7 cellular contexts compared by ENCODE assay signal in the genomic region with DNA sequence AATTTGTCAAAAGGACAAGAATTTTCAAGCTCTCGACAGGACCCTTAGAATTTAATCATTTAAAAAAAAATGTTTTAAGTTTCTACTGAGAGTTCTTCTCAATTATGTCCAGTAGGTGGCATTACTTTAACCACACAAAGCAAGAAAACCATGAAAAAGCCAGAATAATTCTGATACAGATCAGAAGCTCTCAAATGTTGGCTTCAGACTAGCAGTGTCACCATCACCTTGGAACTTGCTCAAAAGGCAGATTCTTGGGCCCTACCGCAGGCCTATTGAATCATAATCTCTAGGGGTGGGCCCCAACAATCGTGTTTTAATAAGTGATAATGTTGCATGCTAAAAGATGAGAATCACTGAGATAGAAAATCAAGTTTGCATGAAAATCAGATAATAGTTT.
DNase-seq lines count a peak whose midpoint lies in the region; ATAC-seq, FAIRE-seq and TF ChIP-seq lines count a peak whose summit lies in the region.

No MANE protein-coding gene starts in this region.

- TF ChIP-seq EP300 in HepG2 (IDR thresholded peaks at IDR 0.05; ENCODE audit: low read depth in 2 of 2, low read length in 2 of 2) (no peak), HepG2 (CRISPR knock-in tag; IDR thresholded peaks at IDR 0.05; ENCODE audit: borderline replicate concordance) (no peak)

- H2AFZ ChIP-seq in HepG2 (ENCODE audit: low read length), result no peak overlapping the region

- no peaks in the 10 kb centered on the region for H3K27me3 Mint-ChIP-seq in activated CD4-positive, alpha-beta memory T cell treated with anti-CD3 and anti-CD28 coated beads for 36 hours

- POLR2A ChIA-PET in HepG2 (lab: Yijun Ruan, JAX), result no interaction called here
- POLR2A ChIA-PET in activated CD4-positive, alpha-beta memory T cell treated with anti-CD3 and anti-CD28 coated beads for 36 hours (lab: Charles Lee), result no interaction called here

- TF ChIP-seq RAD21 in HepG2 (CRISPR knock-in tag; IDR thresholded peaks at IDR 0.05), result no peak

- no peaks in the 10 kb centered on the region for H3K4me1 ChIP-seq in HepG2 (ENCODE audit: insufficient read depth, low read length)

- H3K9me3 ChIP-seq in HepG2 (ENCODE audit: low read length), result no peaks in the 10 kb centered on the region

- TF ChIP-seq POLR2A in HepG2 (IDR thresholded peaks at IDR 0.05; ENCODE audit: insufficient read depth in 1 of 2, low read depth in 2 of 2, low read length in 2 of 2), result no peak

- peak; percentile 48 for ATAC-seq in HG02973 (IDR thresholded peaks at IDR 0.05; ENCODE audit: unreplicated experiment)
- no peak for ATAC-seq in HepG2
- no peak for ATAC-seq in GM21447 (IDR thresholded peaks at IDR 0.05; ENCODE audit: unreplicated experiment)

- peak; percentile 60 for DNase-seq in NCI-H2227 (lab: John Stamatoyannopoulos, UW; ENCODE audit: unreplicated experiment)
- DNase-seq in brain microvascular endothelial cell, result peak; percentile 23
- DNase-seq in HepG2 (ENCODE audit: low spot score), result no peak
- DNase-seq in activated CD4-positive, alpha-beta memory T cell treated with anti-CD3 and anti-CD28 coated beads for 36 hours, result no peak

- no peaks in the 10 kb centered on the region for H3K4me1 Mint-ChIP-seq in activated CD4-positive, alpha-beta memory T cell treated with anti-CD3 and anti-CD28 coated beads for 36 hours (ENCODE audit: low read depth)

- H3K4me3 ChIP-seq in GM12875 (ENCODE audit: low read depth, low read length) (no peak overlapping the region), brain microvascular endothelial cell (ENCODE audit: low read depth, low read length) (no peak overlapping the region), HepG2 (replicated peaks in 1 of 3; ENCODE audit: insufficient read depth in 1 of 3, low read depth in 2 of 3, low read length in 3 of 3) (no peak overlapping the region)

- no peaks in the 10 kb centered on the region for H3K36me3 Mint-ChIP-seq in activated CD4-positive, alpha-beta memory T cell treated with anti-CD3 and anti-CD28 coated beads for 36 hours

- CTCF ChIA-PET in HepG2 (lab: Yijun Ruan, JAX; ENCODE audit: low intra/inter-chr PET ratio, low total read pairs), result interaction anchor here (1.5 kb wide), 1 partner anchor 530 kb away, joined by 7 read pairs; no protein-coding TSS in a partner anchor
- CTCF ChIA-PET in activated CD4-positive, alpha-beta memory T cell treated with anti-CD3 and anti-CD28 coated beads for 36 hours (lab: Charles Lee), result interaction anchor here (0.6 to 1.8 kb wide), 5 partner anchors 10 to 225 kb away, joined by 3 to 6 read pairs (median 4); no protein-coding TSS in a partner anchor

- no peaks in the 10 kb centered on the region for H3K36me3 ChIP-seq in brain microvascular endothelial cell (replicated peaks)
- no peaks in the 10 kb centered on the region for H3K36me3 ChIP-seq in HepG2 (replicated peaks in 1 of 2; ENCODE audit: control insufficient read depth in 1 of 2, insufficient read depth in 2 of 2, low read length in 2 of 2)

- H3K27ac ChIP-seq in brain microvascular endothelial cell, result no peak overlapping the region
- H3K27ac ChIP-seq in HepG2 (ENCODE audit: extremely low read length, insufficient read depth, low read length), result no peak overlapping the region

- H3K27me3 ChIP-seq in brain microvascular endothelial cell (replicated peaks), result no peaks in the 10 kb centered on the region
- no peaks in the 10 kb centered on the region for H3K27me3 ChIP-seq in HepG2 (ENCODE audit: control insufficient read depth in 1 of 2, insufficient read depth in 2 of 2, low read length in 2 of 2)

- 3% methylated on average over 3 of the region's 3 CpGs for WGBS in HepG2 (ENCODE audit: low lambda C conversion rate)

- no peaks in the 10 kb centered on the region for H3K9me3 Mint-ChIP-seq in activated CD4-positive, alpha-beta memory T cell treated with anti-CD3 and anti-CD28 coated beads for 36 hours

- TF ChIP-seq CTCF in GM12875 (IDR thresholded peaks at IDR 0.05; ENCODE audit: borderline replicate concordance, insufficient read depth, low read depth, low read length) (0 out of 2 replicates have a peak, but pooled peaks have one; percentile 16), brain microvascular endothelial cell (IDR thresholded peaks at IDR 0.05; ENCODE audit: low read depth, low read length, missing control alignments) (peak; percentile 39), HepG2 (CRISPR knock-in tag; IDR thresholded peaks at IDR 0.05) (peak; percentile 41)

- H3K9ac ChIP-seq in HepG2 (ENCODE audit: insufficient read depth, low read depth, low read length), result no peak overlapping the region

- no peak for FAIRE-seq in HepG2 (lab: Jason Lieb, UNC)

- no peak overlapping the region for H3K27ac Mint-ChIP-seq in activated CD4-positive, alpha-beta memory T cell treated with anti-CD3 and anti-CD28 coated beads for 36 hours

- BruUV-seq in HepG2 (replicated peaks; lab: Mats Ljungman, UMichigan), result no TSS peak

- H3K4me2 ChIP-seq in HepG2 (ENCODE audit: low read depth, low read length), result no peak overlapping the region

- in situ Hi-C loops in brain microvascular endothelial cell (cut with HindIII; ENCODE audit: low pct_ligation_motif_present, low sequenced_read_pairs) (loop anchor here (25.0 kb wide), 1 partner anchor 526 kb away; no protein-coding TSS in a partner anchor), HepG2 (cut with HindIII; ENCODE audit: extremely low pct_ligation_motif_present, low pct_unique_long_range_greater_than_20kb) (loop anchor here (10.0 to 25.0 kb wide), 2 partner anchors 528 to 876 kb away; partner anchors contain the start of gene ZNF639)

- no peaks in the 10 kb centered on the region for H3K79me2 ChIP-seq in HepG2 (ENCODE audit: insufficient read depth, low read length)

- H4K20me1 ChIP-seq in HepG2 (ENCODE audit: insufficient read depth, low read length), result no peaks in the 10 kb centered on the region

- no peak overlapping the region for H3K4me3 Mint-ChIP-seq in activated CD4-positive, alpha-beta memory T cell treated with anti-CD3 and anti-CD28 coated beads for 36 hours

- intact Hi-C loops in HepG2 (cut with micrococcal nuclease; ENCODE audit: unreplicated experiment), result loop anchor here (1.0 to 10.0 kb wide), 2 partner anchors 328 to 530 kb away; no protein-coding TSS in a partner anchor
- intact Hi-C loops in activated CD4-positive, alpha-beta memory T cell treated with anti-CD3 and anti-CD28 coated beads for 36 hours (cut with micrococcal nuclease), result loop anchor here (1.0 to 2.0 kb wide), 2 partner anchors 530 to 880 kb away; no protein-coding TSS in a partner anchor

TF ChIP-seq in HepG2, 621 proteins besides CTCF, POLR2A, EP300 and RAD21:
- peak; percentile 35; the same call in 1 of the 2 replicates for TF ChIP-seq STAG1 (CRISPR knock-in tag; IDR thresholded peaks at IDR 0.05)
- TF ChIP-seq FUBP1 (CRISPR knock-in tag; IDR thresholded peaks at IDR 0.05; ENCODE audit: borderline replicate concordance), result no peak
- TF ChIP-seq SMC3 (IDR thresholded peaks at IDR 0.05; ENCODE audit: low read length), result peak; percentile 21

Comparison
In these comparisons a context has a peak if more than half of its experiments do, and no peak if none do; other contexts are left out.
1. DNase-seq: peak in NCI-H2227 (single experiment) and brain microvascular endothelial cell (single experiment); none in HepG2 (single experiment) and activated CD4-positive, alpha-beta memory T cell treated with anti-CD3 and anti-CD28 coated beads for 36 hours (single experiment).
2. Peak in every context shown above with its lines, with median percentiles within 50 percentile points of each other: CTCF ChIP-seq.